ENCODE assay signal across 27 cellular contexts in genomic region chr1:180916012-180916770, GRCh38.
"Had no signal": no experiment of that assay in that cellular context is flagged by ENCODE, and none has a peak within 500 bp of the region (broad histone marks: within the 10 kb centered on the region; RNA-seq: fewer than 3 reads in every experiment).

No MANE protein-coding gene starts in this region.

- H3K4me3 Mint-ChIP-seq: memory B cell; stimulated activated naive CD8-positive, alpha-beta T cell treated with anti-CD3 and anti-CD28 coated beads, Interleukin-15, amount 100 ng/mL, for 72 hours had no signal

- H3K9me3 ChIP-seq: esophagus muscularis mucosa, gastroesophageal sphincter, heart right ventricle, left ventricle myocardium inferior, pancreas, suprapubic skin, transverse colon, vagina had no signal

- H3K27ac Mint-ChIP-seq: memory B cell, nephron, progenitor cell of endocrine pancreas had no signal

- H3K27me3 ChIP-seq: dorsolateral prefrontal cortex, esophagus muscularis mucosa, foreskin keratinocyte, gastroesophageal sphincter, vagina had no signal

- DNase-seq: dorsolateral prefrontal cortex; effector CD4-positive, alpha-beta T cell; foreskin keratinocyte; heart right ventricle; hippocampal formation; kidney glomerular epithelial cell; left colon; left ventricle myocardium inferior; occipital lobe; stimulated activated CD4-positive, alpha-beta T cell treated with anti-CD3 and anti-CD28 coated beads, Interleukin-12 subunit alpha, Interleukin-12 subunit beta, amount 100 ng/mL, for 4 hours; stimulated activated CD4-positive, alpha-beta T cell treated with anti-CD3 and anti-CD28 coated beads, Interleukin-1b, Interleukin-23, amount 100 ng/mL, for 48 hours; stimulated activated CD4-positive, alpha-beta T cell treated with anti-CD3 and anti-CD28 coated beads, Interleukin-4, amount 100 ng/mL, for 1 hour; stimulated activated CD8-positive, alpha-beta memory T cell treated with anti-CD3 and anti-CD28 coated beads, Interleukin-4, amount 100 ng/mL, for 48 hours; stimulated activated naive CD4-positive, alpha-beta T cell; stimulated activated naive CD8-positive, alpha-beta T cell treated with anti-CD3 and anti-CD28 coated beads, Interleukin-15, amount 100 ng/mL, for 72 hours; transverse colon had no signal

- H3K36me3 Mint-ChIP-seq: memory B cell had no signal

- H3K9me3 Mint-ChIP-seq: memory B cell; nephron; stimulated activated naive CD8-positive, alpha-beta T cell treated with anti-CD3 and anti-CD28 coated beads, Interleukin-15, amount 100 ng/mL, for 72 hours had no signal

- H3K4me1 ChIP-seq: pancreas had no signal

- H3K36me3 ChIP-seq: pancreas, transverse colon had no signal

- H3K27ac ChIP-seq: dorsolateral prefrontal cortex, esophagus muscularis mucosa, foreskin keratinocyte, gastroesophageal sphincter, heart right ventricle, left ventricle myocardium inferior, pancreas, suprapubic skin, transverse colon, vagina had no signal

- ATAC-seq: foreskin keratinocyte; gastroesophageal sphincter; heart right ventricle; left colon; pancreas; sciatic nerve; stimulated activated naive CD8-positive, alpha-beta T cell treated with anti-CD3 and anti-CD28 coated beads, Interleukin-15, amount 100 ng/mL, for 72 hours had no signal

- H3K4me2 ChIP-seq: smooth muscle cell had no signal

- H3K4me3 ChIP-seq: dorsolateral prefrontal cortex, esophagus muscularis mucosa, gastroesophageal sphincter, heart right ventricle, left ventricle myocardium inferior, lung, pancreas, smooth muscle cell, suprapubic skin, transverse colon, vagina had no signal
